Comparison of ENCODE assay signal across 27 cellular contexts in the genomic region with DNA sequence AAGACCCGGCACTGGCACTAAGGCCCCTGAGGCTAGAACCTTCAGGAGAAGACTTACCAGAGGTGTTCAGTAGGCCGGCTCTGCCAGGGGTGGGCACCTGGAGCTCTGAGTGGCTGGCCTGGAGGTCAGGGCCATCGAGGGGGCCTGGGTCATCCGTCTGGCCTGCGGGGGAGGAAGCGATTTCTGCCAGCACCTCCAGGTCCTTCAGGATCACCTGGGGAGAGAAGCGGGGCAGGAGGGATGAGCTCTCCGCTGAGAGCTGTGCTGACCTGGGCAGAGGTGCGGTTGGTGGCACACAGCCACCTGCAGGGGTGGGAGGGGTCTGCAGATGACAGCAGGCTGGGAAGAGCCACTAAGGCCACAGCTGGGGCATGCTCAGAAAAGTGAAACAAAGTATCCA.
"Had no signal": no experiment of that assay in that cellular context is flagged by ENCODE, and none has a peak within 500 bp of the region (broad histone marks: within the 10 kb centered on the region; RNA-seq: fewer than 3 reads in every experiment).

No MANE protein-coding gene starts in this region.

- H3K27ac ChIP-seq: foreskin keratinocyte, lower lobe of right lung, pancreas, right atrium auricular region, VCaP had no signal

- DNase-seq: activated CD4-positive, alpha-beta memory T cell treated with anti-CD3 and anti-CD28 coated beads, Interleukin-2, amount 10 ng/mL, durations not matched to agents 7 days and 5 days; activated CD4-positive, alpha-beta T cell treated with anti-CD3 and anti-CD28 coated beads for 4 hours; activated gamma-delta T cell treated with Interleukin-2 at 50 U/mL for 16 hours; activated T-cell treated with anti-CD3 and anti-CD28 coated beads, Interleukin-2, amount 50 U/mL, for 4 hours; endodermal cell; foreskin keratinocyte; kidney glomerular epithelial cell; lower lobe of right lung; mesendoderm; mucosa of descending colon; spleen; stimulated activated naive CD4-positive, alpha-beta T cell treated with Interleukin-2 at 50 U/mL for 16 hours; SW 1271; T-helper 9 cell; uterus had no signal

- ATAC-seq: activated naive CD4-positive, alpha-beta T cell treated with anti-CD3 and anti-CD28 coated beads, Interleukin-2, amount 50 U/mL, for 72 hours; activated T-cell treated with anti-CD3 and anti-CD28 coated beads, Interleukin-2, amount 50 U/mL, for 4 hours; activated T-helper 17 cell treated with anti-CD3 and anti-CD28 coated beads, Interleukin-2, amount 50 U/mL, for 72 hours; esophagus mucosa; foreskin keratinocyte; left lobe of liver; lower lobe of right lung; mucosa of descending colon; pancreas had no signal

- H3K4me3 Mint-ChIP-seq: activated CD4-positive, alpha-beta memory T cell treated with anti-CD3 and anti-CD28 coated beads, Interleukin-2, amount 10 ng/mL, durations not matched to agents 7 days and 5 days; activated T-cell treated with anti-CD3 and anti-CD28 coated beads, Interleukin-2, amount 50 U/mL, for 4 hours; activated T-helper 17 cell treated with anti-CD3 and anti-CD28 coated beads, Interleukin-2, amount 50 U/mL, for 72 hours; central memory CD8-positive, alpha-beta T cell; dendritic cell treated with granulocyte-macrophage colony-stimulating factor and Interleukin-4, amounts not matched to agents 40 ng/mL and 50 ng/mL, for 4 days; endodermal cell; nephron; T-helper 1 cell treated with Interleukin-12 subunit alpha and Interleukin-12 subunit beta and Interleukin-4 antibody, amounts not matched to agents 30 μg/mL and 1 μg/mL, for 36 hours; type B pancreatic cell had no signal

- H3K36me3 ChIP-seq: pancreas, uterus had no signal

- H3K27ac Mint-ChIP-seq: activated CD4-positive, alpha-beta memory T cell treated with anti-CD3 and anti-CD28 coated beads, Interleukin-2, amount 10 ng/mL, durations not matched to agents 7 days and 5 days; activated T-helper 17 cell treated with anti-CD3 and anti-CD28 coated beads, Interleukin-2, amount 50 U/mL, for 72 hours; dendritic cell treated with granulocyte-macrophage colony-stimulating factor and Interleukin-4, amounts not matched to agents 40 ng/mL and 50 ng/mL, for 4 days; endodermal cell; T-helper 1 cell treated with Interleukin-12 subunit alpha and Interleukin-12 subunit beta and Interleukin-4 antibody, amounts not matched to agents 30 μg/mL and 1 μg/mL, for 36 hours; type B pancreatic cell had no signal

- H3K27me3 Mint-ChIP-seq: activated CD4-positive, alpha-beta memory T cell treated with anti-CD3 and anti-CD28 coated beads, Interleukin-2, amount 10 ng/mL, durations not matched to agents 7 days and 5 days; activated T-helper 17 cell treated with anti-CD3 and anti-CD28 coated beads, Interleukin-2, amount 50 U/mL, for 72 hours; central memory CD8-positive, alpha-beta T cell; dendritic cell treated with granulocyte-macrophage colony-stimulating factor and Interleukin-4, amounts not matched to agents 40 ng/mL and 50 ng/mL, for 4 days; type B pancreatic cell had no signal

- H3K9me3 Mint-ChIP-seq: activated naive CD4-positive, alpha-beta T cell treated with anti-CD3 and anti-CD28 coated beads, Interleukin-2, amount 50 U/mL, for 72 hours; activated T-cell treated with anti-CD3 and anti-CD28 coated beads, Interleukin-2, amount 50 U/mL, for 4 hours; activated T-helper 17 cell treated with anti-CD3 and anti-CD28 coated beads, Interleukin-2, amount 50 U/mL, for 72 hours; central memory CD8-positive, alpha-beta T cell; nephron; T-helper 1 cell treated with Interleukin-12 subunit alpha and Interleukin-12 subunit beta and Interleukin-4 antibody, amounts not matched to agents 30 μg/mL and 1 μg/mL, for 36 hours; type B pancreatic cell had no signal

- H3K4me3 ChIP-seq: lower lobe of right lung, mucosa of descending colon, pancreas, right atrium auricular region, spleen, uterus had no signal

- H3K9me3 ChIP-seq: lower lobe of right lung, mucosa of descending colon, pancreas, right atrium auricular region, uterus had no signal

- H3K27me3 ChIP-seq: foreskin keratinocyte, pancreas, right atrium auricular region, spleen, uterus had no signal
